In the genomic region with DNA sequence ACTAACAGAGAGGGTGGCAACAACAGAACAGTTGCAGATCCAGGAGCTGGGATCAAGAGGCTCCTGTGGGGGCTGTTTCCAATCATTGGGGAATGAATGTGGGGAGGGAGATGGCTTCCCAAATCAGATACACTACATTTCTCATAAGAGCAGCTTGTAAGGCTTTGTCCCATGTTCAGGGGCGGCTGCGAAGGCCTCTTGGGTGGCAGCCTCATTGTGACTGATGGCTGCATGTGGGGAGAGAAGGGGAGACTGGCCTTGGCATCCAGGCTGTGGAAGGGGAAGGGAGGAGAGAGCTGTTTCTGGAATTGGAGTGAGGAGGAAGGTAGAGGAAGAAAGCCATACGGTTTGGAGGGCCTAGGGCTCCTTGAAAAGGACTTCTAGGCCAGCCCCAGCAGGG, we compare ENCODE assay signal across 23 cellular contexts.
DNase-seq lines count a peak whose midpoint lies in the region; ATAC-seq, FAIRE-seq and TF ChIP-seq lines count a peak whose summit lies in the region.
"Had no signal": no experiment of that assay in that cellular context is flagged by ENCODE, and none has a peak within 500 bp of the region (broad histone marks: within the 10 kb centered on the region; RNA-seq: fewer than 3 reads in every experiment).

No MANE protein-coding gene starts in this region.

- H3K9me3 Mint-ChIP-seq in endodermal cell (peaks cover 2% of the 10 kb centered on the region), neural progenitor cell (peaks cover 7% of the 10 kb centered on the region)
- peaks cover 8 to 10% of the 10 kb centered on the region in 2 donors for H3K9me3 Mint-ChIP-seq in stimulated activated naive CD8-positive, alpha-beta T cell treated with anti-CD3 and anti-CD28 coated beads, Interleukin-15, amount 100 ng/mL, for 72 hours
- H3K9me3 Mint-ChIP-seq: CD4-positive, alpha-beta T cell; CD8-positive, alpha-beta T cell had no signal

- BruUV-seq in PC-9 (replicated peaks; lab: Mats Ljungman, UMichigan), result no TSS peak

- H4K20me1 ChIP-seq in neural progenitor cell (ENCODE audit: low read depth) (no peaks in the 10 kb centered on the region), PC-9 (ENCODE audit: insufficient read depth) (no peaks in the 10 kb centered on the region)
- H4K20me1 ChIP-seq: BLaER1 treated with 17β-estradiol and CSF1 and Interleukin-3, amounts not matched to agents 10 nM and 100 nM had no signal

- CTCF ChIA-PET in PC-9 (lab: Charles Lee), result no interaction called here

- H3K36me3 ChIP-seq in SJCRH30 (no peaks in the 10 kb centered on the region), endodermal cell (ENCODE audit: control insufficient read depth, insufficient read depth, low read length) (no peaks in the 10 kb centered on the region), neural progenitor cell (no peaks in the 10 kb centered on the region), PC-9 (ENCODE audit: low read depth) (no peaks in the 10 kb centered on the region), psoas muscle (ENCODE audit: insufficient read depth in 1 of 2, low read depth in 1 of 2) (no peaks in the 10 kb centered on the region)
- H3K36me3 ChIP-seq: BLaER1 treated with 17β-estradiol and CSF1 and Interleukin-3, amounts not matched to agents 10 nM and 100 nM had no signal

- ATAC-seq in GM18867 (IDR thresholded peaks at IDR 0.05; ENCODE audit: unreplicated experiment), result peak; percentile 2
- ATAC-seq in stimulated activated naive CD8-positive, alpha-beta T cell treated with anti-CD3 and anti-CD28 coated beads, Interleukin-15, amount 100 ng/mL, for 72 hours, result no peak
- ATAC-seq in psoas muscle, result no peak
- ATAC-seq: A549; CD8-positive, alpha-beta T cell had no signal

- H3K79me2 ChIP-seq in neural progenitor cell (ENCODE audit: low read depth) (no peaks in the 10 kb centered on the region), PC-9 (ENCODE audit: low read depth) (no peaks in the 10 kb centered on the region)

- H3F3A ChIP-seq in neural progenitor cell (ENCODE audit: low read depth), result peaks cover 16% of the 10 kb centered on the region
- no peaks in the 10 kb centered on the region for H3F3A ChIP-seq in PC-9 (ENCODE audit: insufficient read depth, low read depth)

- H3K4me2 ChIP-seq in neural progenitor cell (no peak overlapping the region), PC-9 (no peak overlapping the region)
- H3K4me2 ChIP-seq: A549 had no signal

- H3K9me3 ChIP-seq in SJCRH30 (replicated peaks), result no peaks in the 10 kb centered on the region
- H3K9me3 ChIP-seq in endodermal cell (ENCODE audit: control insufficient read depth, low read length), result peaks cover 1% of the 10 kb centered on the region
- no peaks in the 10 kb centered on the region for H3K9me3 ChIP-seq in neural progenitor cell (ENCODE audit: low read depth)
- no peaks in the 10 kb centered on the region for H3K9me3 ChIP-seq in PC-9 (ENCODE audit: insufficient read depth, low read depth)
- no peaks in the 10 kb centered on the region for H3K9me3 ChIP-seq in psoas muscle
- H3K9me3 ChIP-seq: A549, Caco-2 had no signal

- WGBS in endodermal cell (ENCODE audit: insufficient coverage in 1 of 2, insufficient read length in 1 of 2), 2 experiments, result 90 to 93% methylated on average over 2 to 3 of the region's 3 CpGs
- 74 to 81% (median 77%) methylated on average over 3 of the region's 3 CpGs for WGBS in psoas muscle, 3 donors

- H3K27me3 Mint-ChIP-seq in endodermal cell (ENCODE audit: insufficient read depth), result peaks cover 19% of the 10 kb centered on the region
- H3K27me3 Mint-ChIP-seq in neural progenitor cell (ENCODE audit: insufficient read depth, low read depth), result peaks cover 4% of the 10 kb centered on the region
- peaks cover 8% of the 10 kb centered on the region for H3K27me3 Mint-ChIP-seq in stimulated activated naive CD8-positive, alpha-beta T cell treated with anti-CD3 and anti-CD28 coated beads, Interleukin-15, amount 100 ng/mL, for 72 hours
- H3K27me3 Mint-ChIP-seq: B cell; CD4-positive, alpha-beta T cell had no signal

- DNase-seq in SJCRH30 (peak; percentile 45 to 72), endodermal cell (peak; percentile 36), neural progenitor cell (ENCODE audit: low spot score) (no peak), GM19239 (ENCODE audit: insufficient read length, low spot score) (no peak), PC-9 (no peak), psoas muscle (no peak)
- no peak for DNase-seq in stimulated activated naive CD8-positive, alpha-beta T cell treated with anti-CD3 and anti-CD28 coated beads, Interleukin-15, amount 100 ng/mL, for 72 hours
- DNase-seq: AML-193; Caco-2; Calu3; CD4-positive, alpha-beta T cell; CD8-positive, alpha-beta T cell; DMS79 treated with DMSO at 0.1 percent for 48 hours; GF-D8 had no signal

- no peaks in the 10 kb centered on the region for H3K9me2 ChIP-seq in PC-9 (ENCODE audit: insufficient read depth)

- H3K4me3 Mint-ChIP-seq in endodermal cell (no peak overlapping the region), neural progenitor cell (no peak overlapping the region)
- no peak overlapping the region for H3K4me3 Mint-ChIP-seq in stimulated activated naive CD8-positive, alpha-beta T cell treated with anti-CD3 and anti-CD28 coated beads, Interleukin-15, amount 100 ng/mL, for 72 hours
- H3K4me3 Mint-ChIP-seq: B cell; CD4-positive, alpha-beta T cell; CD8-positive, alpha-beta T cell had no signal

- TF ChIP-seq CTCF in endodermal cell (conservative IDR thresholded peaks at IDR 0.05) (no peak), neural progenitor cell (IDR thresholded peaks at IDR 0.05) (no peak), PC-9 (conservative IDR thresholded peaks at IDR 0.05) (no peak), psoas muscle (IDR thresholded peaks at IDR 0.05) (no peak)

- FAIRE-seq in GM19239 (lab: Jason Lieb, UNC), result no peak
- FAIRE-seq: A549, D721Med, G401.6, GM12891 had no signal

- peaks cover 43% of the 10 kb centered on the region for H3K4me1 Mint-ChIP-seq in endodermal cell
- peaks cover 36% of the 10 kb centered on the region for H3K4me1 Mint-ChIP-seq in neural progenitor cell
- H3K4me1 Mint-ChIP-seq in stimulated activated naive CD8-positive, alpha-beta T cell treated with anti-CD3 and anti-CD28 coated beads, Interleukin-15, amount 100 ng/mL, for 72 hours, result no peaks in the 10 kb centered on the region
- H3K4me1 Mint-ChIP-seq: B cell had no signal

- no peaks in the 10 kb centered on the region for H3K36me3 Mint-ChIP-seq in endodermal cell (ENCODE audit: low read depth)
- peaks cover 33% of the 10 kb centered on the region for H3K36me3 Mint-ChIP-seq in neural progenitor cell
- H3K36me3 Mint-ChIP-seq: CD8-positive, alpha-beta T cell had no signal

- POLR2A ChIA-PET in PC-9 (lab: Charles Lee; ENCODE audit: unreplicated experiment), result no interaction called here

- peaks cover 21% of the 10 kb centered on the region for H3K4me1 ChIP-seq in SJCRH30
- peaks cover 17% of the 10 kb centered on the region for H3K4me1 ChIP-seq in endodermal cell (ENCODE audit: control insufficient read depth, insufficient read depth, low read length)
- H3K4me1 ChIP-seq in neural progenitor cell, result peaks cover 23% of the 10 kb centered on the region
- no peaks in the 10 kb centered on the region for H3K4me1 ChIP-seq in PC-9 (replicated peaks; ENCODE audit: insufficient read depth)
- H3K4me1 ChIP-seq in psoas muscle, result no peaks in the 10 kb centered on the region
- H3K4me1 ChIP-seq: A549 had no signal

- H3K27ac Mint-ChIP-seq in endodermal cell (no peak overlapping the region), neural progenitor cell (peak overlapping the region; percentile 70)
- H3K27ac Mint-ChIP-seq in stimulated activated naive CD8-positive, alpha-beta T cell treated with anti-CD3 and anti-CD28 coated beads, Interleukin-15, amount 100 ng/mL, for 72 hours, result no peak overlapping the region
- H3K27ac Mint-ChIP-seq: B cell; CD4-positive, alpha-beta T cell; CD8-positive, alpha-beta T cell had no signal

- no peak overlapping the region for H2AFZ ChIP-seq in neural progenitor cell (replicated peaks)
- H2AFZ ChIP-seq in PC-9, result no peak overlapping the region

- peak overlapping the region; percentile 44; the same call in 1 of the 2 replicates for H3K27ac ChIP-seq in SJCRH30
- no peak overlapping the region for H3K27ac ChIP-seq in endodermal cell (ENCODE audit: low read depth, low read length)
- H3K27ac ChIP-seq in neural progenitor cell, result no peak overlapping the region
- no peak overlapping the region for H3K27ac ChIP-seq in PC-9
- no peak overlapping the region for H3K27ac ChIP-seq in psoas muscle
- H3K27ac ChIP-seq: 22Rv1; A549; BLaER1 treated with 17β-estradiol and CSF1 and Interleukin-3, amounts not matched to agents 10 nM and 100 nM; C4-2B had no signal

- H3K4me3 ChIP-seq in SJCRH30, result no peak overlapping the region
- no peak overlapping the region for H3K4me3 ChIP-seq in endodermal cell (ENCODE audit: low read length)
- no peak overlapping the region for H3K4me3 ChIP-seq in neural progenitor cell
- no peak overlapping the region for H3K4me3 ChIP-seq in PC-9
- H3K4me3 ChIP-seq in psoas muscle, result no peak overlapping the region
- H3K4me3 ChIP-seq: A549; BLaER1 treated with 17β-estradiol and CSF1 and Interleukin-3, amounts not matched to agents 10 nM and 100 nM had no signal

- H3K27me3 ChIP-seq in SJCRH30, result no peaks in the 10 kb centered on the region
- H3K27me3 ChIP-seq in endodermal cell (ENCODE audit: control insufficient read depth, insufficient read depth, low read length, poor library complexity, severe bottlenecking), result no peaks in the 10 kb centered on the region
- no peaks in the 10 kb centered on the region for H3K27me3 ChIP-seq in neural progenitor cell
- H3K27me3 ChIP-seq in PC-9 (ENCODE audit: insufficient read depth, low read depth), result peaks cover 73% of the 10 kb centered on the region
- no peaks in the 10 kb centered on the region for H3K27me3 ChIP-seq in psoas muscle (ENCODE audit: insufficient read depth in 3 of 3, low read length in 2 of 3)
- H3K27me3 ChIP-seq: BLaER1 treated with 17β-estradiol and CSF1 and Interleukin-3, amounts not matched to agents 10 nM and 100 nM had no signal

- H3K9ac ChIP-seq in endodermal cell (ENCODE audit: extremely low read depth, low read length, poor library complexity, severe bottlenecking), result no peak overlapping the region
- H3K9ac ChIP-seq in neural progenitor cell, result no peak overlapping the region
- H3K9ac ChIP-seq: BLaER1 treated with 17β-estradiol and CSF1 and Interleukin-3, amounts not matched to agents 10 nM and 100 nM had no signal

- intact Hi-C loops in PC-9 (cut with micrococcal nuclease; ENCODE audit: unreplicated experiment) (no loop called here), psoas muscle (cut with DNase I) (no loop called here)

Comparison
In these comparisons a context has a peak if more than half of its experiments do, and no peak if none do; other contexts are left out.
1. DNase-seq: peak in SJCRH30 (2 of 2) and endodermal cell (single experiment); none in neural progenitor cell (single experiment), GM19239 (single experiment), stimulated activated naive CD8-positive, alpha-beta T cell treated with anti-CD3 and anti-CD28 coated beads, Interleukin-15, amount 100 ng/mL, for 72 hours (0 of 2), PC-9 (0 of 2) and psoas muscle (0 of 2).